Comparison of ENCODE assay signal across 8 cellular contexts in the genomic region with DNA sequence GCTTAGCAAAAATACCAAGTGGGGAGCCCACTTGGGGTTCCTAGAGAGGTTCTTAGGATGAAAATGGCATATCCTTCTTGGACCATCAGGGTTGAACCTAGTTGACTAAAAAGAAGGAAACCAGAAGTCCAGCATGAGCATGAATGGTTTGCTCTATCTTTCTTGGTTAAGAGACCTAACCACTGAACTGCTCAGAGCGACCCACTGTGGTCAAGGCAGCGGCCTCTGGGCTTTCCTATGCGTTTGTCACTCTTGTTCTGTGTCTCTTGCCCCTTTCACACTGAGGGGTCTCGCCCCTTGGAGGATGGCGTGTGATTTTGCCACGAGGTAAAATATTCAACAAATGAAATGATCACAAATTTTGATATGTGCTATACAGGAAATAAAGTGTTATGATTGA. TPM values are rescaled to one million over a fixed set of nuclear protein-coding genes. Genes with fewer than 3 reads are reported as not detected.
DNase-seq lines count a peak whose midpoint lies in the region; ATAC-seq, FAIRE-seq and TF ChIP-seq lines count a peak whose summit lies in the region.

No MANE protein-coding gene starts in this region.

- peaks cover 20 to 36% of the 10 kb centered on the region in 2 donors for H3K4me1 ChIP-seq in thoracic aorta (ENCODE audit: control insufficient read depth in 1 of 2, low read depth in 2 of 2)

- POLR2A ChIA-PET in activated CD4-positive, alpha-beta memory T cell treated with anti-CD3 and anti-CD28 coated beads for 36 hours (lab: Charles Lee): interaction anchor here (0.7 to 7.3 kb wide), 7 partner anchors 16 to 105 kb away, joined by 3 to 96 read pairs (median 17); a partner anchor contains a TSS
- POLR2A ChIA-PET in activated CD4-positive, alpha-beta memory T cell treated with anti-CD3 and anti-CD28 coated beads, Interleukin-2, amount 10 ng/mL, durations not matched to agents 7 days and 5 days (lab: Charles Lee): interaction anchor here (0.7 to 21.0 kb wide), 11 partner anchors 10 to 193 kb away, joined by 3 to 612 read pairs (median 23); a partner anchor contains a TSS

- H3K9me3 Mint-ChIP-seq in activated CD4-positive, alpha-beta memory T cell treated with anti-CD3 and anti-CD28 coated beads for 36 hours: no peaks in the 10 kb centered on the region
- H3K9me3 Mint-ChIP-seq in activated CD4-positive, alpha-beta memory T cell treated with anti-CD3 and anti-CD28 coated beads, Interleukin-2, amount 10 ng/mL, durations not matched to agents 7 days and 5 days: no peaks in the 10 kb centered on the region
- H3K9me3 Mint-ChIP-seq in activated T-helper 2 cell treated with anti-CD3 and anti-CD28 coated beads, Interferon-gamma antibody, Interleukin-2, Interleukin-4, amounts not matched to agents 10 μg/mL and 5 μg/mL and 100 μg/mL, durations not matched to agents 14 hours and 24 hours and 36 hours: no peaks in the 10 kb centered on the region
- H3K9me3 Mint-ChIP-seq in immature natural killer cell: no peaks in the 10 kb centered on the region

- no peaks in the 10 kb centered on the region for H3K27me3 Mint-ChIP-seq in activated CD4-positive, alpha-beta memory T cell treated with anti-CD3 and anti-CD28 coated beads for 36 hours
- no peaks in the 10 kb centered on the region for H3K27me3 Mint-ChIP-seq in activated CD4-positive, alpha-beta memory T cell treated with anti-CD3 and anti-CD28 coated beads, Interleukin-2, amount 10 ng/mL, durations not matched to agents 7 days and 5 days
- H3K27me3 Mint-ChIP-seq in activated T-helper 2 cell treated with anti-CD3 and anti-CD28 coated beads, Interferon-gamma antibody, Interleukin-2, Interleukin-4, amounts not matched to agents 10 μg/mL and 5 μg/mL and 100 μg/mL, durations not matched to agents 14 hours and 24 hours and 36 hours (ENCODE audit: low read depth): no peaks in the 10 kb centered on the region
- H3K27me3 Mint-ChIP-seq in immature natural killer cell (ENCODE audit: low read depth in 3 of 3): peaks cover 0 to 4% (median 1%) of the 10 kb centered on the region in 3 donors

- no peak for TF ChIP-seq POLR2A in GM12892 (IDR thresholded peaks at IDR 0.05; ENCODE audit: low read depth, low read length)

- H3K9me3 ChIP-seq in thoracic aorta: no peaks in the 10 kb centered on the region

- no peak for FAIRE-seq in GM12892 (lab: Jason Lieb, UNC)

- peak overlapping the region; percentile 73 for H3K4me3 ChIP-seq in thoracic aorta

- DNase-seq in activated CD4-positive, alpha-beta memory T cell treated with anti-CD3 and anti-CD28 coated beads for 36 hours: no peak
- no peak for DNase-seq in activated CD4-positive, alpha-beta memory T cell treated with anti-CD3 and anti-CD28 coated beads, Interleukin-2, amount 10 ng/mL, durations not matched to agents 7 days and 5 days
- DNase-seq in activated T-helper 2 cell treated with anti-CD3 and anti-CD28 coated beads, Interferon-gamma antibody, Interleukin-2, Interleukin-4, amounts not matched to agents 10 μg/mL and 5 μg/mL and 100 μg/mL, durations not matched to agents 14 hours and 24 hours and 36 hours (ENCODE audit: low spot score): no peak
- DNase-seq in immature natural killer cell (no peak), thoracic aorta (ENCODE audit: low spot score) (no peak), GM12892 (ENCODE audit: insufficient read length) (no peak), NCI-H345 (lab: John Stamatoyannopoulos, UW) (no peak)
- DNase-seq in stimulated activated CD4-positive, alpha-beta T cell treated with anti-CD3 and anti-CD28 coated beads, Interleukin-12 subunit alpha, Interleukin-12 subunit beta, amount 100 ng/mL, for 4 hours: no peak

- no peaks in the 10 kb centered on the region for H3K36me3 ChIP-seq in thoracic aorta

- no peaks in the 10 kb centered on the region for H3K27me3 ChIP-seq in thoracic aorta (replicated peaks; ENCODE audit: insufficient read depth)

- H3K4me1 Mint-ChIP-seq in activated CD4-positive, alpha-beta memory T cell treated with anti-CD3 and anti-CD28 coated beads for 36 hours (ENCODE audit: low read depth): peaks cover 10% of the 10 kb centered on the region
- peaks cover 13% of the 10 kb centered on the region for H3K4me1 Mint-ChIP-seq in activated CD4-positive, alpha-beta memory T cell treated with anti-CD3 and anti-CD28 coated beads, Interleukin-2, amount 10 ng/mL, durations not matched to agents 7 days and 5 days
- H3K4me1 Mint-ChIP-seq in activated T-helper 2 cell treated with anti-CD3 and anti-CD28 coated beads, Interferon-gamma antibody, Interleukin-2, Interleukin-4, amounts not matched to agents 10 μg/mL and 5 μg/mL and 100 μg/mL, durations not matched to agents 14 hours and 24 hours and 36 hours (ENCODE audit: low read depth): peaks cover 11% of the 10 kb centered on the region
- H3K4me1 Mint-ChIP-seq in immature natural killer cell: peaks cover 12 to 14% of the 10 kb centered on the region in 2 donors

- no peak overlapping the region for H3K4me3 Mint-ChIP-seq in activated CD4-positive, alpha-beta memory T cell treated with anti-CD3 and anti-CD28 coated beads for 36 hours
- H3K4me3 Mint-ChIP-seq in activated CD4-positive, alpha-beta memory T cell treated with anti-CD3 and anti-CD28 coated beads, Interleukin-2, amount 10 ng/mL, durations not matched to agents 7 days and 5 days: no peak overlapping the region
- no peak overlapping the region for H3K4me3 Mint-ChIP-seq in activated T-helper 2 cell treated with anti-CD3 and anti-CD28 coated beads, Interferon-gamma antibody, Interleukin-2, Interleukin-4, amounts not matched to agents 10 μg/mL and 5 μg/mL and 100 μg/mL, durations not matched to agents 14 hours and 24 hours and 36 hours (ENCODE audit: low read depth)
- H3K4me3 Mint-ChIP-seq in immature natural killer cell: no peak overlapping the region

- peak overlapping the region; percentile 93 for H3K27ac Mint-ChIP-seq in activated CD4-positive, alpha-beta memory T cell treated with anti-CD3 and anti-CD28 coated beads for 36 hours
- H3K27ac Mint-ChIP-seq in activated CD4-positive, alpha-beta memory T cell treated with anti-CD3 and anti-CD28 coated beads, Interleukin-2, amount 10 ng/mL, durations not matched to agents 7 days and 5 days: no peak overlapping the region
- peak overlapping the region; percentile 86 for H3K27ac Mint-ChIP-seq in activated T-helper 2 cell treated with anti-CD3 and anti-CD28 coated beads, Interferon-gamma antibody, Interleukin-2, Interleukin-4, amounts not matched to agents 10 μg/mL and 5 μg/mL and 100 μg/mL, durations not matched to agents 14 hours and 24 hours and 36 hours
- peak overlapping the region; percentile 77 to 94 (median 88) for H3K27ac Mint-ChIP-seq in immature natural killer cell

- H3K36me3 Mint-ChIP-seq in activated CD4-positive, alpha-beta memory T cell treated with anti-CD3 and anti-CD28 coated beads for 36 hours: no peaks in the 10 kb centered on the region
- no peaks in the 10 kb centered on the region for H3K36me3 Mint-ChIP-seq in activated CD4-positive, alpha-beta memory T cell treated with anti-CD3 and anti-CD28 coated beads, Interleukin-2, amount 10 ng/mL, durations not matched to agents 7 days and 5 days (ENCODE audit: low read depth)
- no peaks in the 10 kb centered on the region for H3K36me3 Mint-ChIP-seq in activated T-helper 2 cell treated with anti-CD3 and anti-CD28 coated beads, Interferon-gamma antibody, Interleukin-2, Interleukin-4, amounts not matched to agents 10 μg/mL and 5 μg/mL and 100 μg/mL, durations not matched to agents 14 hours and 24 hours and 36 hours (ENCODE audit: low read depth)
- no peaks in the 10 kb centered on the region for H3K36me3 Mint-ChIP-seq in immature natural killer cell

- intact Hi-C loops in activated CD4-positive, alpha-beta memory T cell treated with anti-CD3 and anti-CD28 coated beads for 36 hours (cut with micrococcal nuclease): loop anchor here (1.0 kb wide), 1 partner anchor 68 kb away; no protein-coding TSS in a partner anchor
- intact Hi-C loops in activated T-helper 2 cell treated with anti-CD3 and anti-CD28 coated beads, Interferon-gamma antibody, Interleukin-2, Interleukin-4, amounts not matched to agents 10 μg/mL and 5 μg/mL and 100 μg/mL, durations not matched to agents 14 hours and 24 hours and 36 hours (cut with micrococcal nuclease): loop anchor here (5.0 kb wide), 1 partner anchor 97 kb away; a partner anchor contains a TSS

- peak overlapping the region; percentile 20 to 91 for H3K27ac ChIP-seq in thoracic aorta

- ATAC-seq in thoracic aorta (ENCODE audit: insufficient number of reproducible peaks, low FRiP score, low read depth): no peak

- no peak for TF ChIP-seq CTCF in thoracic aorta (IDR thresholded peaks at IDR 0.05)

- CTCF ChIA-PET in activated CD4-positive, alpha-beta memory T cell treated with anti-CD3 and anti-CD28 coated beads for 36 hours (lab: Charles Lee): interaction anchor here (0.9 to 6.0 kb wide), 7 partner anchors 8 to 71 kb away, joined by 3 to 48 read pairs (median 6); a partner anchor contains a TSS
- CTCF ChIA-PET in activated CD4-positive, alpha-beta memory T cell treated with anti-CD3 and anti-CD28 coated beads, Interleukin-2, amount 10 ng/mL, durations not matched to agents 7 days and 5 days (lab: Charles Lee): interaction anchor here (0.6 to 5.5 kb wide), 16 partner anchors 9 to 186 kb away, joined by 3 to 52 read pairs (median 5); a partner anchor contains a TSS

RNA-seq across cellular contexts. Expression of a gene that starts 0.5 kb away (rescaled TPM):
- total RNA-seq in activated CD4-positive, alpha-beta memory T cell treated with anti-CD3 and anti-CD28 coated beads for 36 hours: 1 to 10 TPM; 7.9 to 8.3 TPM
- total RNA-seq in activated CD4-positive, alpha-beta memory T cell treated with anti-CD3 and anti-CD28 coated beads, Interleukin-2, amount 10 ng/mL, durations not matched to agents 7 days and 5 days: 10 to 100 TPM; 16.3 to 17.0 TPM
- total RNA-seq in activated T-helper 2 cell treated with anti-CD3 and anti-CD28 coated beads, Interferon-gamma antibody, Interleukin-2, Interleukin-4, amounts not matched to agents 10 μg/mL and 5 μg/mL and 100 μg/mL, durations not matched to agents 14 hours and 24 hours and 36 hours: 7.8 and 8.0 TPM in 2 replicates
- 10 to 100 TPM; 24.0 to 38.8 (median 27.5) TPM for polyA plus RNA-seq in immature natural killer cell
- 10 to 100 TPM; 11.9 to 13.8 TPM for total RNA-seq in thoracic aorta
- polyA plus RNA-seq in GM12892 (2012; ENCODE audit: missing spikeins): 2.0 TPM

RNA-seq across cellular contexts. Expression of a gene that starts 14.3 kb away (rescaled TPM):
- total RNA-seq in activated CD4-positive, alpha-beta memory T cell treated with anti-CD3 and anti-CD28 coated beads for 36 hours: 10 to 100 TPM; 32.6 to 35.3 TPM
- total RNA-seq in activated CD4-positive, alpha-beta memory T cell treated with anti-CD3 and anti-CD28 coated beads, Interleukin-2, amount 10 ng/mL, durations not matched to agents 7 days and 5 days: 10 to 100 TPM; 49.7 to 53.9 TPM
- 18.7 and 25.0 TPM in 2 replicates for total RNA-seq in activated T-helper 2 cell treated with anti-CD3 and anti-CD28 coated beads, Interferon-gamma antibody, Interleukin-2, Interleukin-4, amounts not matched to agents 10 μg/mL and 5 μg/mL and 100 μg/mL, durations not matched to agents 14 hours and 24 hours and 36 hours
- polyA plus RNA-seq in immature natural killer cell: 10 to 100 TPM; 53.3 to 69.3 (median 64.0) TPM
- total RNA-seq in thoracic aorta: 10 to 100 TPM in 1 of 2 donors, 1 to 10 TPM in 1; 8.4 to 32.1 TPM
- polyA plus RNA-seq in GM12892 (2012; ENCODE audit: missing spikeins): 22.7 TPM

RNA-seq across cellular contexts. Expression of a gene that starts 19.9 kb away (rescaled TPM):
- total RNA-seq in activated CD4-positive, alpha-beta memory T cell treated with anti-CD3 and anti-CD28 coated beads for 36 hours: 100 to 1,000 TPM; 184 TPM
- total RNA-seq in activated CD4-positive, alpha-beta memory T cell treated with anti-CD3 and anti-CD28 coated beads, Interleukin-2, amount 10 ng/mL, durations not matched to agents 7 days and 5 days: 100 to 1,000 TPM; 160 to 167 TPM
- total RNA-seq in activated T-helper 2 cell treated with anti-CD3 and anti-CD28 coated beads, Interferon-gamma antibody, Interleukin-2, Interleukin-4, amounts not matched to agents 10 μg/mL and 5 μg/mL and 100 μg/mL, durations not matched to agents 14 hours and 24 hours and 36 hours: 113 TPM in 2 replicates
- 1 to 10 TPM in 2 of 3 donors, under 1 TPM in 1; 0.60 to 3.1 (median 1.6) TPM for polyA plus RNA-seq in immature natural killer cell
- total RNA-seq in thoracic aorta: 1 to 10 TPM in 1 of 2 donors, not detected in 1; 1.6 TPM
- polyA plus RNA-seq in GM12892 (2012; ENCODE audit: missing spikeins): 62.4 TPM

RNA-seq across cellular contexts. Expression of a gene that starts 27.8 kb away (rescaled TPM):
- total RNA-seq in activated CD4-positive, alpha-beta memory T cell treated with anti-CD3 and anti-CD28 coated beads for 36 hours: 10 to 100 TPM; 30.1 to 30.4 TPM
- total RNA-seq in activated CD4-positive, alpha-beta memory T cell treated with anti-CD3 and anti-CD28 coated beads, Interleukin-2, amount 10 ng/mL, durations not matched to agents 7 days and 5 days: 10 to 100 TPM; 75.2 to 79.1 TPM
- 44.6 and 44.7 TPM in 2 replicates for total RNA-seq in activated T-helper 2 cell treated with anti-CD3 and anti-CD28 coated beads, Interferon-gamma antibody, Interleukin-2, Interleukin-4, amounts not matched to agents 10 μg/mL and 5 μg/mL and 100 μg/mL, durations not matched to agents 14 hours and 24 hours and 36 hours
- 10 to 100 TPM; 33.6 to 93.6 (median 39.5) TPM for polyA plus RNA-seq in immature natural killer cell
- 10 to 100 TPM; 36.0 to 50.3 TPM for total RNA-seq in thoracic aorta
- 32.1 TPM for polyA plus RNA-seq in GM12892 (2012; ENCODE audit: missing spikeins)

RNA-seq across cellular contexts. Expression of a gene that starts 38.3 kb away (rescaled TPM):
- 10 to 100 TPM; 48.9 to 56.3 TPM for total RNA-seq in activated CD4-positive, alpha-beta memory T cell treated with anti-CD3 and anti-CD28 coated beads for 36 hours
- 10 to 100 TPM; 53.5 to 56.6 TPM for total RNA-seq in activated CD4-positive, alpha-beta memory T cell treated with anti-CD3 and anti-CD28 coated beads, Interleukin-2, amount 10 ng/mL, durations not matched to agents 7 days and 5 days
- 41.8 and 43.2 TPM in 2 replicates for total RNA-seq in activated T-helper 2 cell treated with anti-CD3 and anti-CD28 coated beads, Interferon-gamma antibody, Interleukin-2, Interleukin-4, amounts not matched to agents 10 μg/mL and 5 μg/mL and 100 μg/mL, durations not matched to agents 14 hours and 24 hours and 36 hours
- polyA plus RNA-seq in immature natural killer cell: 1 to 10 TPM; 3.5 to 8.5 (median 4.5) TPM
- 100 to 1,000 TPM; 175 to 292 TPM for total RNA-seq in thoracic aorta
- polyA plus RNA-seq in GM12892 (2012; ENCODE audit: missing spikeins): 11.8 TPM

Comparison
In these comparisons a context has a peak if more than half of its experiments do, and no peak if none do; other contexts are left out.
1. RNA of a gene that starts 19.9 kb away (total RNA-seq): 184 TPM in activated CD4-positive, alpha-beta memory T cell treated with anti-CD3 and anti-CD28 coated beads for 36 hours, 160 to 167 TPM in activated CD4-positive, alpha-beta memory T cell treated with anti-CD3 and anti-CD28 coated beads, Interleukin-2, amount 10 ng/mL, durations not matched to agents 7 days and 5 days and 113 TPM in activated T-helper 2 cell treated with anti-CD3 and anti-CD28 coated beads, Interferon-gamma antibody, Interleukin-2, Interleukin-4, amounts not matched to agents 10 μg/mL and 5 μg/mL and 100 μg/mL, durations not matched to agents 14 hours and 24 hours and 36 hours; 1.6 TPM in thoracic aorta; every median in the first group is over 10 times any median in the second.